In genomic region chr7:1851731-1852531, GRCh38 we compare ENCODE assay signal across 1 cellular context.
TF ChIP-seq lines count a peak whose summit lies in the region.

No MANE protein-coding gene starts in this region.

TF ChIP-seq in HepG2, 621 proteins besides CTCF, POLR2A, EP300 and RAD21 (continued from another document):
- TF ChIP-seq GRHL1 (CRISPR knock-in tag; conservative IDR thresholded peaks at IDR 0.05) (no peak), ZNF629 (CRISPR knock-in tag; conservative IDR thresholded peaks at IDR 0.05) (no peak), ZNF7 (CRISPR knock-in tag; IDR thresholded peaks at IDR 0.05) (no peak), SP2 (CRISPR knock-in tag; IDR thresholded peaks at IDR 0.05) (no peak), ZNF18 (CRISPR knock-in tag; IDR thresholded peaks at IDR 0.05; ENCODE audit: insufficient replicate concordance) (no peak), THAP8 (CRISPR knock-in tag; IDR thresholded peaks at IDR 0.05; ENCODE audit: borderline replicate concordance) (no peak), TRIM24 (CRISPR knock-in tag; IDR thresholded peaks at IDR 0.05) (no peak), SRSF9 (IDR thresholded peaks at IDR 0.05; ENCODE audit: borderline replicate concordance, insufficient read depth, low read depth, low read length, poor library complexity, severe bottlenecking) (no peak), POLR2AphosphoS2 (IDR thresholded peaks at IDR 0.05; ENCODE audit: low read depth, low read length) (no peak), GTF2F1 (IDR thresholded peaks at IDR 0.05; ENCODE audit: low read length) (no peak), MTF2 (CRISPR knock-in tag; IDR thresholded peaks at IDR 0.05; ENCODE audit: borderline replicate concordance) (no peak), MZF1 (CRISPR knock-in tag; IDR thresholded peaks at IDR 0.05; ENCODE audit: borderline replicate concordance) (no peak), ZNF792 (CRISPR knock-in tag; IDR thresholded peaks at IDR 0.05) (no peak), ZNF510 (CRISPR knock-in tag; IDR thresholded peaks at IDR 0.05; ENCODE audit: low read depth) (no peak)
